29 cellular contexts compared by ENCODE assay signal in the genomic region with DNA sequence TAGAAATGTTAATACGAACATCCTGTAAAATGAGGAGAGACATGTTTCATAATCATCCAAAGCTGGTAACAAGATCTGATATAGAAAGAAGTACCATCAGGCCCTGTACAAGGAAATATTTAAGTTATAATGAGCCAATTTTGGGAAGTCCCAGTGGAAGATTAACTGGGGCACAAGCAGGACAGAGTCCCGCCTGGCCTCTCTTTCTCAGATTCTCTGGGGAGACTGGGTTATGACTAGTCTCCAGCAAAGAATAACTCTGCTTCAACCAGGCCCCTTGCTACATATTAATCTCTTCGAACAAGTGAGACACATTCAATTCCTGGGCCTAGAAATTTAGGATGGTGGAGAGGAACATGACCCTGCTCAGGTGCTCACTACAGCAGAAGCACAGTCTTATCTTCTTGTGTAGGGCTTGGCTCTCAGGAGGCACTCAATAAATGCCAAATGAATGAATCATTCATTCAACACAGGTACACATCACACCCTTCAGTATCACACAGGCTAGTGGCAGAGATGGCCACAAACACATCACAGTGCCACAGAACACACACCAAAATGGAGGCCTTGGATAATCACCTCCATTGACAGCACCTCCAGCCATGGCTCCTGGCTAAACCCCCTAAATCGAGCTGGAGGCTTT. TPM values are rescaled to one million over a fixed set of nuclear protein-coding genes. Genes with fewer than 3 reads are reported as not detected.
DNase-seq lines count a peak whose midpoint lies in the region; ATAC-seq, FAIRE-seq and TF ChIP-seq lines count a peak whose summit lies in the region.
"Had no signal": no experiment of that assay in that cellular context is flagged by ENCODE, and none has a peak within 500 bp of the region (broad histone marks: within the 10 kb centered on the region; RNA-seq: fewer than 3 reads in every experiment).

No MANE protein-coding gene starts in this region.

- no peak for TF ChIP-seq RAD21 in HCT116 (IDR thresholded peaks at IDR 0.05; ENCODE audit: low read depth)

- no peak overlapping the region for H3K9ac ChIP-seq in HCT116 (ENCODE audit: low read length)
- H3K9ac ChIP-seq: GM23248 had no signal

- TF ChIP-seq POLR2A in HCT116 (IDR thresholded peaks at IDR 0.05; ENCODE audit: borderline replicate concordance, extremely low read depth, insufficient read depth, insufficient read length): no peak

- no peaks in the 10 kb centered on the region for H3K9me2 ChIP-seq in HCT116 (ENCODE audit: insufficient read depth)

- ATAC-seq in GM18873 (IDR thresholded peaks at IDR 0.05; ENCODE audit: low FRiP score, unreplicated experiment) (peak; percentile 70), HCT116 (peak; percentile 44; the same call in 1 of the 2 replicates), HG03378 (IDR thresholded peaks at IDR 0.05; ENCODE audit: unreplicated experiment) (peak; percentile 68), GM19452 (IDR thresholded peaks at IDR 0.05; ENCODE audit: unreplicated experiment) (no peak)
- ATAC-seq: gastrocnemius medialis had no signal

- H2AFZ ChIP-seq in HCT116 (ENCODE audit: low read depth, low read length, poor library complexity, severe bottlenecking): no peak overlapping the region
- H2AFZ ChIP-seq: GM23248 had no signal

- H3K4me2 ChIP-seq in HCT116 (ENCODE audit: low read length): no peak overlapping the region
- H3K4me2 ChIP-seq: smooth muscle cell had no signal

- no peak for TF ChIP-seq CTCF in HCT116 (IDR thresholded peaks at IDR 0.05 in 2 of 3, conservative IDR thresholded peaks at IDR 0.05 in 1 of 3; ENCODE audit: borderline replicate concordance in 1 of 3, insufficient read depth in 1 of 3, low read depth in 2 of 3, low read length in 2 of 3)
- no peak for TF ChIP-seq CTCF in D721Med (IDR thresholded peaks at IDR 0.05; ENCODE audit: insufficient read depth, missing control alignments)

- H3K4me1 ChIP-seq in HCT116 (ENCODE audit: control insufficient read depth in 1 of 2, insufficient read depth in 2 of 2, low read length in 2 of 2): peaks cover 0 to 6% of the 10 kb centered on the region in 2 experiments; a peak in 1 of 4 replicates
- H3K4me1 ChIP-seq: gastrocnemius medialis had no signal

- RAD21 ChIA-PET in HCT116 (lab: Charles Lee; ENCODE audit: low non-redundant PET in 1 of 2, low total read pairs in 2 of 2, uncharacterized antibody in 2 of 2, unreplicated experiment in 2 of 2): no interaction called here

- no peaks in the 10 kb centered on the region for H3K36me3 ChIP-seq in HCT116 (ENCODE audit: control insufficient read depth in 1 of 2, insufficient read depth in 2 of 2, low read length in 2 of 2)
- H3K36me3 ChIP-seq: gastrocnemius medialis, thoracic aorta had no signal

- no peak for DNase-seq in HCT116 (ENCODE audit: low read depth, low spot score)
- DNase-seq in kidney tubule cell (ENCODE audit: low spot score): peak; percentile 69
- no peak for DNase-seq in NCI-H345 (lab: John Stamatoyannopoulos, UW)
- no peak for DNase-seq in activated CD8-positive, alpha-beta memory T cell treated with anti-CD3 and anti-CD28 coated beads, Interleukin-2, amount 50 U/mL, for 4 hours
- DNase-seq in D721Med (ENCODE audit: insufficient read length, low spot score): no peak
- DNase-seq: activated B cell treated with CpG ODN at 0.5 μM for 24 hours; activated CD4-positive, alpha-beta T cell treated with anti-CD3 and anti-CD28 coated beads, Interleukin-2, amount 50 U/mL, for 4 hours; activated CD8-positive, alpha-beta memory T cell treated with anti-CD3 and anti-CD28 coated beads, Interleukin-2, amount 50 U/mL, for 48 hours; CD4-positive, CD25-positive, alpha-beta regulatory T cell; DMS 273 treated with DMSO at 0.1 percent for 48 hours; effector CD4-positive, alpha-beta T cell; gastrocnemius medialis; GDM1; GM23248; hypothalamus; islet precursor cell; MV-4-11; NCI-H1694 treated with DMSO at 0.1 percent for 48 hours; NCI-H82; OCI-M1; Right ventricle myocardium superior; stimulated activated CD4-positive, alpha-beta T cell treated with anti-CD3 and anti-CD28 coated beads, Interleukin-4, amount 100 ng/mL, for 1 hour; stimulated activated naive CD4-positive, alpha-beta T cell; SW 1271 had no signal

- H3K79me2 ChIP-seq in HCT116 (ENCODE audit: insufficient read depth, low read length): no peaks in the 10 kb centered on the region

- no peaks in the 10 kb centered on the region for H3K27me3 ChIP-seq in HCT116 (ENCODE audit: insufficient read depth, low read length)
- H3K27me3 ChIP-seq: gastrocnemius medialis had no signal

- no TSS peak for BruUV-seq in HCT116 (replicated peaks; lab: Mats Ljungman, UMichigan)

- intact Hi-C loops in HCT116 (cut with micrococcal nuclease): no loop called here

- no peaks in the 10 kb centered on the region for H3K9me3 ChIP-seq in HCT116 (ENCODE audit: control insufficient read depth in 1 of 2, insufficient read depth in 1 of 2, low read depth in 1 of 2, low read length in 2 of 2)
- H3K9me3 ChIP-seq: gastrocnemius medialis, thoracic aorta had no signal

- POLR2A ChIA-PET in HCT116 (lab: Charles Lee): no interaction called here

- H3K4me3 ChIP-seq in HCT116 (replicated peaks in 1 of 2; ENCODE audit: low read depth in 1 of 2, low read length in 2 of 2): no peak overlapping the region
- H3K4me3 ChIP-seq: gastrocnemius medialis, GM23248, smooth muscle cell, thoracic aorta had no signal

- H3K27ac ChIP-seq in HCT116 (ENCODE audit: low read depth, low read length): no peak overlapping the region
- H3K27ac ChIP-seq: gastrocnemius medialis, GM23248, thoracic aorta had no signal

- no peak for FAIRE-seq in D721Med (lab: Jason Lieb, UNC)

- CTCF ChIA-PET in HCT116 (lab: Charles Lee): no interaction called here

- H4K20me1 ChIP-seq in HCT116 (ENCODE audit: insufficient read depth): no peaks in the 10 kb centered on the region

TF ChIP-seq in HCT116, 20 proteins besides CTCF, POLR2A, EP300 and RAD21:
- TF ChIP-seq, protein P1, sequence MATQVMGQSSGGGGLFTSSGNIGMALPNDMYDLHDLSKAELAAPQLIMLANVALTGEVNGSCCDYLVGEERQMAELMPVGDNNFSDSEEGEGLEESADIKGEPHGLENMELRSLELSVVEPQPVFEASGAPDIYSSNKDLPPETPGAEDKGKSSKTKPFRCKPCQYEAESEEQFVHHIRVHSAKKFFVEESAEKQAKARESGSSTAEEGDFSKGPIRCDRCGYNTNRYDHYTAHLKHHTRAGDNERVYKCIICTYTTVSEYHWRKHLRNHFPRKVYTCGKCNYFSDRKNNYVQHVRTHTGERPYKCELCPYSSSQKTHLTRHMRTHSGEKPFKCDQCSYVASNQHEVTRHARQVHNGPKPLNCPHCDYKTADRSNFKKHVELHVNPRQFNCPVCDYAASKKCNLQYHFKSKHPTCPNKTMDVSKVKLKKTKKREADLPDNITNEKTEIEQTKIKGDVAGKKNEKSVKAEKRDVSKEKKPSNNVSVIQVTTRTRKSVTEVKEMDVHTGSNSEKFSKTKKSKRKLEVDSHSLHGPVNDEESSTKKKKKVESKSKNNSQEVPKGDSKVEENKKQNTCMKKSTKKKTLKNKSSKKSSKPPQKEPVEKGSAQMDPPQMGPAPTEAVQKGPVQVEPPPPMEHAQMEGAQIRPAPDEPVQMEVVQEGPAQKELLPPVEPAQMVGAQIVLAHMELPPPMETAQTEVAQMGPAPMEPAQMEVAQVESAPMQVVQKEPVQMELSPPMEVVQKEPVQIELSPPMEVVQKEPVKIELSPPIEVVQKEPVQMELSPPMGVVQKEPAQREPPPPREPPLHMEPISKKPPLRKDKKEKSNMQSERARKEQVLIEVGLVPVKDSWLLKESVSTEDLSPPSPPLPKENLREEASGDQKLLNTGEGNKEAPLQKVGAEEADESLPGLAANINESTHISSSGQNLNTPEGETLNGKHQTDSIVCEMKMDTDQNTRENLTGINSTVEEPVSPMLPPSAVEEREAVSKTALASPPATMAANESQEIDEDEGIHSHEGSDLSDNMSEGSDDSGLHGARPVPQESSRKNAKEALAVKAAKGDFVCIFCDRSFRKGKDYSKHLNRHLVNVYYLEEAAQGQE (IDR thresholded peaks at IDR 0.05; ENCODE audit: low read depth): no peak
- TF ChIP-seq JUND (IDR thresholded peaks at IDR 0.05) (no peak), TCF7L2 (IDR thresholded peaks at IDR 0.05; ENCODE audit: borderline replicate concordance, extremely low read depth, insufficient read depth, insufficient read length) (no peak), EZH2 (IDR thresholded peaks at IDR 0.05) (no peak), SRF (IDR thresholded peaks at IDR 0.05; ENCODE audit: low read depth) (no peak)
- TF ChIP-seq, protein P2, sequence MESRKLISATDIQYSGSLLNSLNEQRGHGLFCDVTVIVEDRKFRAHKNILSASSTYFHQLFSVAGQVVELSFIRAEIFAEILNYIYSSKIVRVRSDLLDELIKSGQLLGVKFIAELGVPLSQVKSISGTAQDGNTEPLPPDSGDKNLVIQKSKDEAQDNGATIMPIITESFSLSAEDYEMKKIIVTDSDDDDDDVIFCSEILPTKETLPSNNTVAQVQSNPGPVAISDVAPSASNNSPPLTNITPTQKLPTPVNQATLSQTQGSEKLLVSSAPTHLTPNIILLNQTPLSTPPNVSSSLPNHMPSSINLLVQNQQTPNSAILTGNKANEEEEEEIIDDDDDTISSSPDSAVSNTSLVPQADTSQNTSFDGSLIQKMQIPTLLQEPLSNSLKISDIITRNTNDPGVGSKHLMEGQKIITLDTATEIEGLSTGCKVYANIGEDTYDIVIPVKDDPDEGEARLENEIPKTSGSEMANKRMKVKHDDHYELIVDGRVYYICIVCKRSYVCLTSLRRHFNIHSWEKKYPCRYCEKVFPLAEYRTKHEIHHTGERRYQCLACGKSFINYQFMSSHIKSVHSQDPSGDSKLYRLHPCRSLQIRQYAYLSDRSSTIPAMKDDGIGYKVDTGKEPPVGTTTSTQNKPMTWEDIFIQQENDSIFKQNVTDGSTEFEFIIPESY (IDR thresholded peaks at IDR 0.05; ENCODE audit: extremely low read depth, insufficient replicate concordance, low read length): no peak

RNA-seq across cellular contexts. Expression of a gene that starts 46.3 kb away (rescaled TPM):
- 0.47 TPM for total RNA-seq in HCT116 (2021; ENCODE audit: unreplicated experiment)
- 0.21 and 0.26 TPM in 2 replicates for polyA plus RNA-seq in HCT116 (2012)
- polyA plus RNA-seq: CD4-positive, CD25-positive, alpha-beta regulatory T cell had no signal
